Comparison of ENCODE assay signal across 23 cellular contexts in the genomic region with DNA sequence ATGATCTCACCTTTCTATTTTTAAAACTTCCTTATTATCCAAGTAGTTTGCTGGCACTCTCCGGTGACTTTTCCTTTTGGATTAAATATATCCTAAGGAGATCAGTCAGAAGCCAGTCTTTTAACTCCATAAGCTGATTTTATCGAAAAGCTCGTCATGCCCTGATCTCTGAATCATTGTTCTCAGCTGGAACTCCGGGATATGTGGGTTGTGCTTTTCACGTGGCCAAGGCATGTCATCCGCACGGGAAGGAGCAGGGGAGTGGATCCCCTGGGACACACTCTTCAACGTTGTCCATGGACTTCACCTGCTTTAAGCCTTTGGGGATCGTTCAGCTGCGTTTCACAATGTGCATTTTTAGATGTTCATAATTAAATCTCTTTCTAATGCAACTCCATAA.
"Had no signal": no experiment of that assay in that cellular context is flagged by ENCODE, and none has a peak within 500 bp of the region (broad histone marks: within the 10 kb centered on the region; RNA-seq: fewer than 3 reads in every experiment).

No MANE protein-coding gene starts in this region.

- DNase-seq: activated CD4-positive, alpha-beta memory T cell treated with anti-CD3 and anti-CD28 coated beads, Interleukin-2, amount 10 ng/mL, durations not matched to agents 7 days and 5 days; activated CD4-positive, alpha-beta T cell treated with anti-CD3 and anti-CD28 coated beads for 36 hours; activated CD4-positive, alpha-beta T cell treated with anti-CD3 and anti-CD28 coated beads, Interleukin-2, amount 50 U/mL, for 1 hour; activated CD8-positive, alpha-beta memory T cell treated with anti-CD3 and anti-CD28 coated beads, Interleukin-2, amount 50 U/mL, for 48 hours; activated effector memory CD4-positive, alpha-beta T cell treated with Interleukin-2 at 50 U/mL for 16 hours; activated naive CD4-positive, alpha-beta T cell; activated T-cell treated with anti-CD3 and anti-CD28 coated beads, Interleukin-2, amount 50 U/mL, for 1 hour; aorta; caudate nucleus; Kasumi-1; KBM-7; NCI-H1048; NCI-H146; NCI-H2029; NCI-H446; NCI-H524; NCI-H748 treated with DMSO at 0.1 percent for 48 hours; RPMI8226; T-cell; T-helper 2 cell had no signal

- H3K27me3 ChIP-seq: breast epithelium had no signal

- H3K9me3 ChIP-seq: breast epithelium had no signal

- H3K36me3 ChIP-seq: breast epithelium had no signal

- H3K4me3 ChIP-seq: breast epithelium, SK-N-MC had no signal

- H3K4me1 ChIP-seq: breast epithelium had no signal

- H3K27ac ChIP-seq: breast epithelium, SK-N-MC, VCaP had no signal
